1 cellular context compared by ENCODE assay signal in the genomic region with DNA sequence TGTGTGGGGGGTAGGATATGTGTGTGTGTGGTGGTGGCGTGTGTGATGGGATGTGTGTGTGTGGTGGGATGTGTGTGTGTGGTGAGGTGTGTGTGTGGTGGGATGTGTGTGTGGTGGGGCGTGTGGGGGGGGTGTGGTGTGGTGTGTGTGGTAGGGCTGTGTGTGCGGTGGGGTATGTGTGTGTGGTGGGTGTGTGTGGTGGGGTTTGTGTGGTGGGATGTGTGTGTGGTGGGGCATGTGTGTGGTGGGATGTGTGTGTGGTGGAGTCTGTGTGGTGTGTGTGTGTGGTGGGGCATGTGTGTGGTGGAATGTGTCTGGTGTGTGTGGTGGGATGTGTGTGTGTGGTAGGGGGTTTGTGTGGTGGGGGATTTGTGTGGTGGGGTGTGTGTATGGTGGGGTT.
TF ChIP-seq lines count a peak whose summit lies in the region.

No MANE protein-coding gene starts in this region.

TF ChIP-seq in endothelial cell of umbilical vein, 7 proteins besides CTCF, POLR2A, EP300 and RAD21 (continued from another document):
- TF ChIP-seq, protein P1, sequence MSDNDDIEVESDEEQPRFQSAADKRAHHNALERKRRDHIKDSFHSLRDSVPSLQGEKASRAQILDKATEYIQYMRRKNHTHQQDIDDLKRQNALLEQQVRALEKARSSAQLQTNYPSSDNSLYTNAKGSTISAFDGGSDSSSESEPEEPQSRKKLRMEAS (IDR thresholded peaks at IDR 0.05; ENCODE audit: insufficient read depth, insufficient read length), result no peak
- TF ChIP-seq POLR2AphosphoS5 (IDR thresholded peaks at IDR 0.05; ENCODE audit: insufficient read depth, low read depth, low read length), result no peak
- no peak for TF ChIP-seq FOS (IDR thresholded peaks at IDR 0.05; ENCODE audit: borderline replicate concordance, insufficient read depth, low read length)
- TF ChIP-seq EZH2 (IDR thresholded peaks at IDR 0.05; ENCODE audit: borderline replicate concordance, low read depth, low read length, severe bottlenecking), result no peak
